9 cellular contexts compared by ENCODE assay signal in genomic region chrX:1176603-1177320, GRCh38. TPM values are rescaled to one million over a fixed set of nuclear protein-coding genes. Genes with fewer than 3 reads are reported as not detected.
"Had no signal": no experiment of that assay in that cellular context is flagged by ENCODE, and none has a peak within 500 bp of the region (broad histone marks: within the 10 kb centered on the region; RNA-seq: fewer than 3 reads in every experiment).

No MANE protein-coding gene starts in this region.

RNA-seq across cellular contexts. Expression of gene CRLF2, which starts 35.7 kb away (rescaled TPM):
- total RNA-seq: cerebellum, esophagus mucosa, kidney epithelial cell, mammary epithelial cell, SJSA1, smooth muscle cell, stomach had no signal
- polyA plus RNA-seq: heart left ventricle, mammary epithelial cell, neural cell, smooth muscle cell, stomach had no signal
